Comparison of ENCODE assay signal across 9 cellular contexts in genomic region chr16:48617711-48618148, GRCh38.
A peak's percentile ranks its signal among the peaks of the same experiment; 100 is the strongest.
DNase-seq lines count a peak whose midpoint lies in the region; ATAC-seq and TF ChIP-seq lines count a peak whose summit lies in the region.
"Had no signal": no experiment of that assay in that cellular context is flagged by ENCODE, and none has a peak within 500 bp of the region (broad histone marks: within the 10 kb centered on the region; RNA-seq: fewer than 3 reads in every experiment).

No MANE protein-coding gene starts in this region.

- H3K36me3 ChIP-seq in brain microvascular endothelial cell (replicated peaks), result no peaks in the 10 kb centered on the region

- in situ Hi-C loops in brain microvascular endothelial cell (cut with HindIII; ENCODE audit: low pct_ligation_motif_present, low sequenced_read_pairs), result no loop called here

- TF ChIP-seq CTCF in AG09319 (IDR thresholded peaks at IDR 0.05; ENCODE audit: low read depth, low read length) (no peak), brain microvascular endothelial cell (IDR thresholded peaks at IDR 0.05; ENCODE audit: low read depth, low read length, missing control alignments) (no peak)

- DNase-seq in AG09319 (ENCODE audit: extremely low read depth, low read depth), result peak; percentile 45
- peak; percentile 88 for DNase-seq in NCI-H1694 (lab: John Stamatoyannopoulos, UW)
- peak; percentile 33 for DNase-seq in brain microvascular endothelial cell
- DNase-seq in iris pigment epithelial cell (ENCODE audit: low read depth), result peak; percentile 56
- no peak for DNase-seq in epidermal melanocyte (ENCODE audit: insufficient read length, low spot score)
- DNase-seq in COLO829 (ENCODE audit: low spot score), result no peak
- DNase-seq: nephron progenitor cell had no signal

- no peak overlapping the region for H3K27ac ChIP-seq in brain microvascular endothelial cell

- H3K4me3 ChIP-seq in brain microvascular endothelial cell (ENCODE audit: low read depth, low read length), result no peak overlapping the region

- no peak for ATAC-seq in GM21447 (IDR thresholded peaks at IDR 0.05; ENCODE audit: unreplicated experiment)
- ATAC-seq in GM19023 (IDR thresholded peaks at IDR 0.05; ENCODE audit: unreplicated experiment), result no peak

- no peaks in the 10 kb centered on the region for H3K27me3 ChIP-seq in brain microvascular endothelial cell (replicated peaks)

Comparison
In these comparisons a context has a peak if more than half of its experiments do, and no peak if none do; other contexts are left out.
1. DNase-seq: peak in AG09319 (single experiment), NCI-H1694 (single experiment), brain microvascular endothelial cell (single experiment) and iris pigment epithelial cell (single experiment); none in epidermal melanocyte (single experiment) and COLO829 (single experiment).